Comparison of ENCODE assay signal across 8 cellular contexts in genomic region chr13:30408319-30409101, GRCh38. TPM values are rescaled to one million over a fixed set of nuclear protein-coding genes. Genes with fewer than 3 reads are reported as not detected.
DNase-seq lines count a peak whose midpoint lies in the region; ATAC-seq, FAIRE-seq and TF ChIP-seq lines count a peak whose summit lies in the region.

No MANE protein-coding gene starts in this region.

- no peaks in the 10 kb centered on the region for H3K9me3 ChIP-seq in lung (ENCODE audit: control insufficient read depth in 2 of 2, insufficient read depth in 1 of 2, low read length in 1 of 2)

- FAIRE-seq in GM12892 (lab: Jason Lieb, UNC), result peak; percentile 92

- H3K4me1 ChIP-seq in lung (ENCODE audit: control insufficient read depth in 2 of 2, insufficient read depth in 2 of 2, low read length in 2 of 2), result peaks cover 0 to 5% of the 10 kb centered on the region in 2 donors

- ATAC-seq in HG02642 (IDR thresholded peaks at IDR 0.05; ENCODE audit: poor library complexity, unreplicated experiment), result peak; percentile 93
- ATAC-seq in lung (ENCODE audit: insufficient read depth, low FRiP score), result peak; percentile 97

- no peak overlapping the region for H3K4me3 ChIP-seq in lung

- peak overlapping the region; percentile 47 to 91 for H3K27ac ChIP-seq in lung (ENCODE audit: low read depth in 1 of 2, low read length in 1 of 2)

- DNase-seq in GM12892 (ENCODE audit: insufficient read length) (peak; percentile 87), NCI-H2029 (lab: John Stamatoyannopoulos, UW) (peak; percentile 50), lung (ENCODE audit: low spot score) (peak; percentile 95), NCI-H1436 treated with DMSO at 0.1 percent for 48 hours (lab: John Stamatoyannopoulos, UW) (no peak)
- DNase-seq in activated CD8-positive, alpha-beta memory T cell treated with anti-CD3 and anti-CD28 coated beads for 1 hour (ENCODE audit: extremely low read depth in 1 of 2, low read depth in 1 of 2), result peak; percentile 73 to 81
- DNase-seq in effector CD4-positive, alpha-beta T cell, result peak; percentile 85
- peak; percentile 87 to 92 (median 87) for DNase-seq in stimulated activated CD4-positive, alpha-beta T cell treated with anti-CD3 and anti-CD28 coated beads, TNF-alpha, amount 100 ng/mL, for 4 hours (ENCODE audit: low read depth in 3 of 3)

- 6 to 11% methylated on average over 50 to 51 of the region's 51 CpGs for WGBS in lung, 2 donors

- H3K36me3 ChIP-seq in lung (ENCODE audit: control insufficient read depth in 2 of 2, insufficient read depth in 2 of 2, low read length in 2 of 2), result no peaks in the 10 kb centered on the region

- TF ChIP-seq POLR2A in GM12892 (IDR thresholded peaks at IDR 0.05; ENCODE audit: low read depth, low read length), result no peak

- H3K27me3 ChIP-seq in lung (ENCODE audit: control insufficient read depth, insufficient read depth), result no peaks in the 10 kb centered on the region

- TF ChIP-seq CTCF in lung (IDR thresholded peaks at IDR 0.05; ENCODE audit: control extremely low read depth, extremely low read depth), result peak; percentile 72

RNA-seq across cellular contexts. Expression of gene UBE2L5, which starts 13.8 kb away (rescaled TPM):
- polyA plus RNA-seq in GM12892 (2012; ENCODE audit: missing spikeins), result 0.53 TPM
- not detected for total RNA-seq in lung
- polyA plus RNA-seq in lung, result under 1 TPM in 1 of 2 donors, not detected in 1; 0.06 TPM

RNA-seq across cellular contexts. Expression of gene HMGB1, which starts 57.2 kb away (rescaled TPM):
- polyA plus RNA-seq in GM12892 (2012; ENCODE audit: missing spikeins), result 575 TPM
- 100 to 1,000 TPM; 210 to 335 TPM for total RNA-seq in lung
- 100 to 1,000 TPM; 315 to 374 TPM for polyA plus RNA-seq in lung
